38 cellular contexts compared by ENCODE assay signal in the genomic region with DNA sequence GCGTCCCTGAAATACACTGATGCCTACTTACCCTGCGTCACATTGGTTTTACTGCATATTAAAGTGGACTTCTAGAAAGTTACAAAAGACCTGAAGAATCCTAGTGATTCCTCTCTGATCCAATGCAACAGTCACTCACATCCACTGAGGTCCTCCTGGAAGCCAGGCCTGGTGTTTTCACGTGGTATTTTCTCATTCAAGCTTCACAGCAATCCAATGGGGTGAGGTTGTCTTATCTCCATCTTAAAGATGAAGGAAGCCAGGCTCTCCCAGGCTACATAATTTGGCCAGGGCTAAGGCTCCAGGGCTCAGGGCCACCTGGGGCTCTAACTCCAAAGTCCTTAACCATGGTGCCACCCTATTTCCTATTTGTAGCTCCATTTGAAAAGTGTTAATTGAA.
"Had no signal": no experiment of that assay in that cellular context is flagged by ENCODE, and none has a peak within 500 bp of the region (broad histone marks: within the 10 kb centered on the region; RNA-seq: fewer than 3 reads in every experiment).

No MANE protein-coding gene starts in this region.

- H3K27me3 Mint-ChIP-seq: activated naive CD4-positive, alpha-beta T cell treated with anti-CD3 and anti-CD28 coated beads, Interleukin-2, amount 50 U/mL, for 24 hours; activated naive CD8-positive, alpha-beta T cell; activated naive CD8-positive, alpha-beta T cell treated with anti-CD3 and anti-CD28 coated beads for 36 hours; activated naive CD8-positive, alpha-beta T cell treated with anti-CD3 and anti-CD28 coated beads, Interleukin-2, amount 50 U/mL, for 24 hours had no signal

- H3K4me1 ChIP-seq: adrenal gland, breast epithelium had no signal

- H3K36me3 Mint-ChIP-seq: brain had no signal

- H3K27ac ChIP-seq: adrenal gland, ascending aorta, body of pancreas, brain microvascular endothelial cell, breast epithelium, cardiac muscle cell had no signal

- H3K9me3 ChIP-seq: adrenal gland, body of pancreas, breast epithelium had no signal

- H3K36me3 ChIP-seq: adrenal gland, ascending aorta, brain microvascular endothelial cell, breast epithelium, cardiac muscle cell had no signal

- H3K4me3 ChIP-seq: adrenal gland, ascending aorta, body of pancreas, breast epithelium, cardiac muscle cell had no signal

- DNase-seq: activated effector memory CD4-positive, alpha-beta T cell treated with anti-CD3 and anti-CD28 coated beads, Interleukin-2, amount 50 U/mL, for 16 hours; activated effector memory CD4-positive, alpha-beta T cell treated with Interleukin-2 at 50 U/mL for 16 hours; activated gamma-delta T cell; activated gamma-delta T cell treated with Interleukin-2 at 50 U/mL for 16 hours; activated naive CD4-positive, alpha-beta T cell; activated naive CD4-positive, alpha-beta T cell treated with anti-CD3 and anti-CD28 coated beads for 36 hours; activated naive CD4-positive, alpha-beta T cell treated with anti-CD3 and anti-CD28 coated beads, Interleukin-2, amount 10 ng/mL, durations not matched to agents 7 days and 5 days; activated naive CD4-positive, alpha-beta T cell treated with anti-CD3 and anti-CD28 coated beads, Interleukin-2, amount 50 U/mL, for 16 hours; activated naive CD4-positive, alpha-beta T cell treated with Interleukin-2 at 50 U/mL for 16 hours; activated naive CD8-positive, alpha-beta T cell treated with anti-CD3 and anti-CD28 coated beads for 36 hours; activated naive CD8-positive, alpha-beta T cell treated with anti-CD3 and anti-CD28 coated beads, Interleukin-2, amount 10 ng/mL, durations not matched to agents 7 days and 5 days; activated naive CD8-positive, alpha-beta T cell treated with anti-CD3 and anti-CD28 coated beads, Interleukin-2, amount 50 U/mL, for 24 hours; activated T-cell treated with anti-CD3 and anti-CD28 coated beads, Interleukin-2, amount 50 U/mL, for 1 hour; activated T-cell treated with anti-CD3 and anti-CD28 coated beads, Interleukin-2, amount 50 U/mL, for 24 hours; activated T-cell treated with anti-CD3 and anti-CD28 coated beads, Interleukin-2, amount 50 U/mL, for 4 hours; activated T-cell treated with anti-CD3 and anti-CD28 coated beads, Interleukin-2, amount 50 U/mL, for 48 hours; activated T-cell treated with anti-CD3 and anti-CD28 coated beads, Interleukin-2, amount 50 U/mL, for 72 hours; amniotic stem cell; amygdala; anterior cingulate cortex; aorta; body of pancreas; brain microvascular endothelial cell; caudate nucleus; central memory CD4-positive, alpha-beta T cell; cerebellar nuclear complex had no signal

- H3K27ac Mint-ChIP-seq: activated naive CD4-positive, alpha-beta T cell treated with anti-CD3 and anti-CD28 coated beads for 36 hours; activated naive CD4-positive, alpha-beta T cell treated with anti-CD3 and anti-CD28 coated beads, Interleukin-2, amount 10 ng/mL, durations not matched to agents 7 days and 5 days; activated naive CD4-positive, alpha-beta T cell treated with anti-CD3 and anti-CD28 coated beads, Interleukin-2, amount 50 U/mL, for 24 hours; activated naive CD4-positive, alpha-beta T cell treated with anti-CD3 and anti-CD28 coated beads, Interleukin-2, amount 50 U/mL, for 72 hours; activated naive CD8-positive, alpha-beta T cell; activated naive CD8-positive, alpha-beta T cell treated with anti-CD3 and anti-CD28 coated beads for 36 hours; activated naive CD8-positive, alpha-beta T cell treated with anti-CD3 and anti-CD28 coated beads, Interleukin-2, amount 10 ng/mL, durations not matched to agents 7 days and 5 days; activated naive CD8-positive, alpha-beta T cell treated with anti-CD3 and anti-CD28 coated beads, Interleukin-2, amount 50 U/mL, for 24 hours; activated T-cell treated with anti-CD3 and anti-CD28 coated beads, Interleukin-2, amount 50 U/mL, for 24 hours; activated T-cell treated with anti-CD3 and anti-CD28 coated beads, Interleukin-2, amount 50 U/mL, for 72 hours; activated T-helper 1 cell treated with anti-CD3 and anti-CD28 coated beads, Interleukin-12 subunit alpha, Interleukin-12 subunit beta, Interleukin-2, Interleukin-4 antibody, amounts not matched to agents 30 ng/mL and 10 ng/mL and 1 ng/mL, durations not matched to agents 14 hours and 24 hours and 36 hours; activated T-helper 17 cell treated with anti-CD3 and anti-CD28 coated beads, Interleukin-2, amount 50 U/mL, for 72 hours; activated T-helper 2 cell treated with anti-CD3 and anti-CD28 coated beads, Interferon-gamma antibody, Interleukin-2, Interleukin-4, amounts not matched to agents 10 μg/mL and 5 μg/mL and 100 μg/mL, durations not matched to agents 14 hours and 24 hours and 36 hours; brain had no signal

- H3K27me3 ChIP-seq: adrenal gland, ascending aorta, body of pancreas, brain microvascular endothelial cell, breast epithelium, cardiac muscle cell had no signal

- H3K4me3 Mint-ChIP-seq: activated naive CD4-positive, alpha-beta T cell treated with anti-CD3 and anti-CD28 coated beads for 36 hours; activated naive CD4-positive, alpha-beta T cell treated with anti-CD3 and anti-CD28 coated beads, Interleukin-2, amount 10 ng/mL, durations not matched to agents 7 days and 5 days; activated naive CD4-positive, alpha-beta T cell treated with anti-CD3 and anti-CD28 coated beads, Interleukin-2, amount 50 U/mL, for 24 hours; activated naive CD8-positive, alpha-beta T cell; activated naive CD8-positive, alpha-beta T cell treated with anti-CD3 and anti-CD28 coated beads for 36 hours; activated naive CD8-positive, alpha-beta T cell treated with anti-CD3 and anti-CD28 coated beads, Interleukin-2, amount 10 ng/mL, durations not matched to agents 7 days and 5 days; activated naive CD8-positive, alpha-beta T cell treated with anti-CD3 and anti-CD28 coated beads, Interleukin-2, amount 50 U/mL, for 24 hours; activated T-cell treated with anti-CD3 and anti-CD28 coated beads, Interleukin-2, amount 50 U/mL, for 24 hours; activated T-cell treated with anti-CD3 and anti-CD28 coated beads, Interleukin-2, amount 50 U/mL, for 4 hours; activated T-cell treated with anti-CD3 and anti-CD28 coated beads, Interleukin-2, amount 50 U/mL, for 72 hours; activated T-helper 1 cell treated with anti-CD3 and anti-CD28 coated beads, Interleukin-12 subunit alpha, Interleukin-12 subunit beta, Interleukin-2, Interleukin-4 antibody, amounts not matched to agents 30 ng/mL and 10 ng/mL and 1 ng/mL, durations not matched to agents 14 hours and 24 hours and 36 hours; activated T-helper 17 cell treated with anti-CD3 and anti-CD28 coated beads, Interleukin-2, amount 50 U/mL, for 72 hours; brain; central memory CD8-positive, alpha-beta T cell had no signal
